In the genomic region with DNA sequence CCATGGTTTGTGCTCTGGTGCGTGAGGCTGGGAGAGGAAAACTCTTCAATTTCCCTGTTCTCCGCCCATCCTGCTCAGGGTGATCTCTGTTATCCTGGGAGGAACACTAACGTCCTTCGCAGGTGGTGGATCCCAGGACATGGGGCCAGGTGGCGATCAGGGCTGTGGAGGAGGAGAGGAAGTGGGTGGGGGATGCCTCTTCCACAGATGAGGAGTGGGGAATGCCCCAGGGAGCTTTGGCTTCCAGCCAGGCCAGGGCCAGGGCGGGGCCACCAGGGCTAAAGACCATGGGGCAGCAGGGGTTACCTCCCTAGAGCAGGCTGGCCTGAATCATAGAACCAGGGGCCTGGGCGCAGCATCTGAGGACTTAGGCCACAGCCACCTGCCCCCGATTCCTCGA, we compare ENCODE assay signal across 21 cellular contexts. TPM values are rescaled to one million over a fixed set of nuclear protein-coding genes. Genes with fewer than 3 reads are reported as not detected.
DNase-seq lines count a peak whose midpoint lies in the region; ATAC-seq, FAIRE-seq and TF ChIP-seq lines count a peak whose summit lies in the region.
"Had no signal": no experiment of that assay in that cellular context is flagged by ENCODE, and none has a peak within 500 bp of the region (broad histone marks: within the 10 kb centered on the region; RNA-seq: fewer than 3 reads in every experiment).

No MANE protein-coding gene starts in this region.

- no peaks in the 10 kb centered on the region for H3K9me1 ChIP-seq in keratinocyte (ENCODE audit: control insufficient read depth, extremely low read depth, insufficient read depth, low read length)

- H2AFZ ChIP-seq in keratinocyte (ENCODE audit: control insufficient read depth, low read length) = no peak overlapping the region

- WGBS in right lobe of liver (ENCODE audit: insufficient coverage, low coverage, low lambda C conversion rate, missing lambda C conversion rate) = 57% methylated on average over 4 of the region's 9 CpGs
- whole genome bisulfite sequencing in esophagus squamous epithelium, 2 donors = 60 to 90% methylated on average over 2 to 5 of the region's 9 CpGs

- dilution Hi-C loops in keratinocyte (cut with MboI; ENCODE audit: extremely low pct_ligation_motif_present, low sequenced_read_pairs) = no loop called here

- intact Hi-C loops in breast epithelium (cut with DNase I; ENCODE audit: low total_unique reads) = no loop called here
- intact Hi-C loops in right lobe of liver (cut with DNase I) = no loop called here
- intact Hi-C loops in esophagus squamous epithelium (cut with DNase I) = no loop called here

- TF ChIP-seq POLR2A in breast epithelium (IDR thresholded peaks at IDR 0.05) (no peak), right lobe of liver (IDR thresholded peaks at IDR 0.05) (no peak), esophagus squamous epithelium (IDR thresholded peaks at IDR 0.05) (no peak)

- peaks cover 2% of the 10 kb centered on the region for H3K79me2 ChIP-seq in keratinocyte (ENCODE audit: control insufficient read depth, insufficient read depth, low read length)

- peak; percentile 21 for DNase-seq in NCI-H748 (lab: John Stamatoyannopoulos, UW; ENCODE audit: unreplicated experiment)
- no peak for DNase-seq in NCI-H748 treated with DMSO at 0.1 percent for 48 hours (lab: John Stamatoyannopoulos, UW)
- DNase-seq in breast epithelium (ENCODE audit: low spot score in 2 of 2) = no peak
- DNase-seq in keratinocyte (ENCODE audit: low read depth, low spot score) = no peak
- DNase-seq in right lobe of liver = no peak
- DNase-seq in HEK293T (ENCODE audit: extremely low spot score) = no peak
- no peak for DNase-seq in esophagus squamous epithelium (lab: John Stamatoyannopoulos, UW)
- no peak for DNase-seq in activated CD4-positive, alpha-beta T cell treated with anti-CD3 and anti-CD28 coated beads for 4 hours
- DNase-seq: CD4-positive, alpha-beta memory T cell; DMS79; MV-4-11; NCI-H1417; NCI-H2029; NCI-H510A treated with DMSO at 0.1 percent for 48 hours; SJCRH30; SW 1271 had no signal

- CTCF ChIA-PET in HEK293T (lab: Yijun Ruan, JAX) = no interaction called here

- H4K20me1 ChIP-seq in keratinocyte (ENCODE audit: control insufficient read depth, extremely low read depth, insufficient read depth, low read length) = no peaks in the 10 kb centered on the region

- H3K4me1 ChIP-seq in breast epithelium (no peaks in the 10 kb centered on the region), keratinocyte (ENCODE audit: control insufficient read depth, extremely low read depth, insufficient read depth, low read length) (peaks cover 86% of the 10 kb centered on the region), right lobe of liver (no peaks in the 10 kb centered on the region), esophagus squamous epithelium (peaks cover 27 to 73% (median 34%) of the 10 kb centered on the region in 3 donors)
- H3K4me1 ChIP-seq: HAP-1, SJCRH30 had no signal

- H3K9me3 ChIP-seq in breast epithelium (no peaks in the 10 kb centered on the region), keratinocyte (ENCODE audit: control insufficient read depth, low read depth, low read length) (no peaks in the 10 kb centered on the region), right lobe of liver (no peaks in the 10 kb centered on the region), esophagus squamous epithelium (no peaks in the 10 kb centered on the region)
- H3K9me3 ChIP-seq: HAP-1, SJCRH30 had no signal

- no peak for FAIRE-seq in keratinocyte (lab: Jason Lieb, UNC)
- FAIRE-seq: D721Med had no signal

- no peak overlapping the region for H3K4me3 ChIP-seq in breast epithelium
- H3K4me3 ChIP-seq in keratinocyte (ENCODE audit: control insufficient read depth in 2 of 3, extremely low read depth in 1 of 3, insufficient read depth in 2 of 3, low read depth in 1 of 3, low read length in 3 of 3) = no peak overlapping the region
- no peak overlapping the region for H3K4me3 ChIP-seq in right lobe of liver
- no peak overlapping the region for H3K4me3 ChIP-seq in esophagus squamous epithelium
- H3K4me3 ChIP-seq: HAP-1, SJCRH30 had no signal

- H3K4me2 ChIP-seq in keratinocyte (ENCODE audit: control insufficient read depth, extremely low read depth, insufficient read depth, low read depth, low read length) = peak overlapping the region; percentile 0

- no peak overlapping the region for H3K9ac ChIP-seq in keratinocyte (ENCODE audit: control insufficient read depth, extremely low read depth, insufficient read depth, low read length)

- ATAC-seq in right lobe of liver = no peak

- POLR2A ChIA-PET in HEK293T (lab: Yijun Ruan, JAX) = no interaction called here

- H3K36me3 ChIP-seq in breast epithelium (no peaks in the 10 kb centered on the region), keratinocyte (ENCODE audit: control insufficient read depth in 2 of 2, extremely low read depth in 1 of 2, insufficient read depth in 2 of 2, low read length in 2 of 2) (peaks cover 0 to 2% of the 10 kb centered on the region in 2 experiments), right lobe of liver (no peaks in the 10 kb centered on the region), esophagus squamous epithelium (no peaks in the 10 kb centered on the region)
- H3K36me3 ChIP-seq: HAP-1, SJCRH30 had no signal

- TF ChIP-seq CTCF in breast epithelium (IDR thresholded peaks at IDR 0.05) (no peak), keratinocyte (optimal IDR thresholded peaks at IDR 0.05 in 1 of 3, IDR thresholded peaks at IDR 0.05 in 1 of 3, conservative IDR thresholded peaks at IDR 0.05 in 1 of 3; ENCODE audit: extremely low read depth in 1 of 3, insufficient read depth in 2 of 3, low read length in 3 of 3) (no peak), right lobe of liver (IDR thresholded peaks at IDR 0.05) (no peak), esophagus squamous epithelium (IDR thresholded peaks at IDR 0.05) (no peak)

- H3K27ac ChIP-seq in breast epithelium (peak overlapping the region; percentile 80 to 86), keratinocyte (ENCODE audit: control insufficient read depth, insufficient read depth, low read length) (peak overlapping the region; percentile 89), right lobe of liver (no peak overlapping the region), esophagus squamous epithelium (peak overlapping the region in 1 of 4 donors; percentile 57)
- H3K27ac ChIP-seq: SJCRH30 had no signal

- no peaks in the 10 kb centered on the region for H3K27me3 ChIP-seq in breast epithelium
- no peaks in the 10 kb centered on the region for H3K27me3 ChIP-seq in keratinocyte (ENCODE audit: control insufficient read depth, extremely low read depth, insufficient read depth, low read length)
- no peaks in the 10 kb centered on the region for H3K27me3 ChIP-seq in right lobe of liver
- H3K27me3 ChIP-seq in esophagus squamous epithelium = peaks cover 0 to 9% (median 0%) of the 10 kb centered on the region in 4 donors

RNA-seq across cellular contexts. Expression of gene KRT75, which starts 3.3 kb away (rescaled TPM):
- total RNA-seq in breast epithelium (not detected), right lobe of liver (not detected), esophagus squamous epithelium (under 1 TPM in 1 of 4 donors, not detected in 3; 0.44 TPM)
- polyA plus RNA-seq in keratinocyte = 59.4 to 151 TPM (median 60.5 TPM) in 3 replicates
- 143 TPM for polyA plus RNA-seq in keratinocyte (2011; ENCODE audit: low read depth)
- polyA plus RNA-seq in keratinocyte (2011; cell fraction: cytosol; rRNA removed) = 91.3 and 121 TPM in 2 replicates
- 151 and 198 TPM in 2 replicates for polyA plus RNA-seq in keratinocyte (2011; cell fraction: nucleus; rRNA removed)
- 57.0 and 152 TPM in 2 replicates for polyA plus RNA-seq in keratinocyte (2012; ENCODE audit: low replicate concordance)
- polyA minus RNA-seq in keratinocyte = 77.0 to 171 TPM (median 89.5 TPM) in 3 replicates
- 144 TPM for polyA minus RNA-seq in keratinocyte (2011; cell fraction: cytosol; rRNA and poly(A)+ RNA removed)
- 87.8 and 113 TPM in 2 replicates for polyA minus RNA-seq in keratinocyte (2011; cell fraction: nucleus; rRNA and poly(A)+ RNA removed)
- total RNA-seq: A172; CD4-positive, alpha-beta memory T cell; RPMI7951; SJCRH30 had no signal
- polyA plus RNA-seq: BJ; CD4-positive, alpha-beta memory T cell had no signal

RNA-seq across cellular contexts. Expression of gene KRT6B, which starts 14.4 kb away (rescaled TPM):
- total RNA-seq in breast epithelium (10 to 100 TPM in 2 of 3 donors, not detected in 1; 42.0 to 69.2 TPM), right lobe of liver (under 1 TPM in 1 of 6 experiments, not detected in 5; 0.13 TPM), esophagus squamous epithelium (1,000 to 10,000 TPM in 3 of 4 donors, 100 to 1,000 TPM in 1; 308 to 3,585 (median 1,609) TPM)
- 1,722 to 4,902 TPM (median 2,016 TPM) in 3 replicates for polyA plus RNA-seq in keratinocyte
- polyA plus RNA-seq in keratinocyte (2011; ENCODE audit: low read depth) = 2,938 TPM
- polyA plus RNA-seq in keratinocyte (2011; cell fraction: cytosol; rRNA removed) = 2,812 and 3,083 TPM in 2 replicates
- polyA plus RNA-seq in keratinocyte (2011; cell fraction: nucleus; rRNA removed) = 2,797 and 2,980 TPM in 2 replicates
- 1,858 and 2,565 TPM in 2 replicates for polyA plus RNA-seq in keratinocyte (2012; ENCODE audit: low replicate concordance)
- 2,114 to 3,991 TPM (median 2,742 TPM) in 3 replicates for polyA minus RNA-seq in keratinocyte
- 3,211 TPM for polyA minus RNA-seq in keratinocyte (2011; cell fraction: cytosol; rRNA and poly(A)+ RNA removed)
- polyA minus RNA-seq in keratinocyte (2011; cell fraction: nucleus; rRNA and poly(A)+ RNA removed) = 1,354 and 1,584 TPM in 2 replicates
- total RNA-seq: A172; CD4-positive, alpha-beta memory T cell; RPMI7951; SJCRH30 had no signal
- polyA plus RNA-seq: BJ; CD4-positive, alpha-beta memory T cell had no signal

RNA-seq across cellular contexts. Expression of gene KRT82, which starts 31.4 kb away (rescaled TPM):
- total RNA-seq in breast epithelium = not detected
- 0.03 TPM in 1 of 3 replicates, not detected in the others for polyA plus RNA-seq in keratinocyte
- polyA plus RNA-seq in keratinocyte (2011; ENCODE audit: low read depth) = 0.10 TPM
- not detected in 2 replicates for polyA plus RNA-seq in keratinocyte (2011; cell fraction: cytosol; rRNA removed)
- not detected in 2 replicates for polyA plus RNA-seq in keratinocyte (2011; cell fraction: nucleus; rRNA removed)
- 0.25 TPM in 1 of 2 replicates, not detected in the other for polyA plus RNA-seq in keratinocyte (2012; ENCODE audit: low replicate concordance)
- polyA minus RNA-seq in keratinocyte = not detected in 3 replicates
- not detected for polyA minus RNA-seq in keratinocyte (2011; cell fraction: cytosol; rRNA and poly(A)+ RNA removed)
- polyA minus RNA-seq in keratinocyte (2011; cell fraction: nucleus; rRNA and poly(A)+ RNA removed) = not detected in 2 replicates
- not detected for total RNA-seq in right lobe of liver
- total RNA-seq in esophagus squamous epithelium = not detected
- total RNA-seq: A172; CD4-positive, alpha-beta memory T cell; RPMI7951; SJCRH30 had no signal
- polyA plus RNA-seq: BJ; CD4-positive, alpha-beta memory T cell had no signal

RNA-seq across cellular contexts. Expression of gene KRT6C, which starts 36.1 kb away (rescaled TPM):
- not detected for total RNA-seq in breast epithelium
- polyA plus RNA-seq in keratinocyte = 203 to 1,358 TPM (median 357 TPM) in 3 replicates
- polyA plus RNA-seq in keratinocyte (2011; ENCODE audit: low read depth) = 180 TPM
- 276 and 391 TPM in 2 replicates for polyA plus RNA-seq in keratinocyte (2011; cell fraction: cytosol; rRNA removed)
- 374 and 380 TPM in 2 replicates for polyA plus RNA-seq in keratinocyte (2011; cell fraction: nucleus; rRNA removed)
- 210 and 280 TPM in 2 replicates for polyA plus RNA-seq in keratinocyte (2012; ENCODE audit: low replicate concordance)
- polyA minus RNA-seq in keratinocyte = 453 to 1,813 TPM (median 710 TPM) in 3 replicates
- polyA minus RNA-seq in keratinocyte (2011; cell fraction: cytosol; rRNA and poly(A)+ RNA removed) = 562 TPM
- 354 and 380 TPM in 2 replicates for polyA minus RNA-seq in keratinocyte (2011; cell fraction: nucleus; rRNA and poly(A)+ RNA removed)
- total RNA-seq in right lobe of liver = under 1 TPM in 1 of 6 experiments, not detected in 5; 0.15 TPM
- total RNA-seq in esophagus squamous epithelium = 1,000 to 10,000 TPM in 3 of 4 donors, 10 to 100 TPM in 1; 99.0 to 3,532 (median 1,742) TPM
- total RNA-seq: A172; CD4-positive, alpha-beta memory T cell; RPMI7951; SJCRH30 had no signal
- polyA plus RNA-seq: BJ; CD4-positive, alpha-beta memory T cell had no signal

RNA-seq across cellular contexts. Expression of gene KRT84, which starts 52.1 kb away (rescaled TPM):
- not detected for total RNA-seq in breast epithelium
- polyA plus RNA-seq in keratinocyte = 0.05 to 0.13 TPM (median 0.10 TPM) in 3 replicates
- polyA plus RNA-seq in keratinocyte (2011; ENCODE audit: low read depth) = 0.50 TPM
- 0.02 and 0.08 TPM in 2 replicates for polyA plus RNA-seq in keratinocyte (2011; cell fraction: cytosol; rRNA removed)
- 0.06 and 0.24 TPM in 2 replicates for polyA plus RNA-seq in keratinocyte (2011; cell fraction: nucleus; rRNA removed)
- 0.34 TPM in 1 of 2 replicates, not detected in the other for polyA plus RNA-seq in keratinocyte (2012; ENCODE audit: low replicate concordance)
- 0.20 TPM in 1 of 3 replicates, not detected in the others for polyA minus RNA-seq in keratinocyte
- not detected for polyA minus RNA-seq in keratinocyte (2011; cell fraction: cytosol; rRNA and poly(A)+ RNA removed)
- 0.21 TPM in 1 of 2 replicates, not detected in the other for polyA minus RNA-seq in keratinocyte (2011; cell fraction: nucleus; rRNA and poly(A)+ RNA removed)
- not detected for total RNA-seq in right lobe of liver
- under 1 TPM in 1 of 4 donors, not detected in 3; 0.30 TPM for total RNA-seq in esophagus squamous epithelium
- total RNA-seq: A172; CD4-positive, alpha-beta memory T cell; RPMI7951; SJCRH30 had no signal
- polyA plus RNA-seq: BJ; CD4-positive, alpha-beta memory T cell had no signal

Comparison
In these comparisons a context has a peak if more than half of its experiments do, and no peak if none do; other contexts are left out.
1. H3K27ac ChIP-seq: peak in breast epithelium (2 of 2) and keratinocyte (single experiment); none in right lobe of liver (0 of 3).
2. RNA of gene KRT6B, which starts 14.4 kb away (total RNA-seq): 308 to 3,585 TPM in esophagus squamous epithelium; 42.0 to 69.2 TPM in breast epithelium and 0.13 TPM in right lobe of liver; every median in the first group is over 4 times any median in the second.